Comparison of ENCODE assay signal across 15 cellular contexts in the genomic region with DNA sequence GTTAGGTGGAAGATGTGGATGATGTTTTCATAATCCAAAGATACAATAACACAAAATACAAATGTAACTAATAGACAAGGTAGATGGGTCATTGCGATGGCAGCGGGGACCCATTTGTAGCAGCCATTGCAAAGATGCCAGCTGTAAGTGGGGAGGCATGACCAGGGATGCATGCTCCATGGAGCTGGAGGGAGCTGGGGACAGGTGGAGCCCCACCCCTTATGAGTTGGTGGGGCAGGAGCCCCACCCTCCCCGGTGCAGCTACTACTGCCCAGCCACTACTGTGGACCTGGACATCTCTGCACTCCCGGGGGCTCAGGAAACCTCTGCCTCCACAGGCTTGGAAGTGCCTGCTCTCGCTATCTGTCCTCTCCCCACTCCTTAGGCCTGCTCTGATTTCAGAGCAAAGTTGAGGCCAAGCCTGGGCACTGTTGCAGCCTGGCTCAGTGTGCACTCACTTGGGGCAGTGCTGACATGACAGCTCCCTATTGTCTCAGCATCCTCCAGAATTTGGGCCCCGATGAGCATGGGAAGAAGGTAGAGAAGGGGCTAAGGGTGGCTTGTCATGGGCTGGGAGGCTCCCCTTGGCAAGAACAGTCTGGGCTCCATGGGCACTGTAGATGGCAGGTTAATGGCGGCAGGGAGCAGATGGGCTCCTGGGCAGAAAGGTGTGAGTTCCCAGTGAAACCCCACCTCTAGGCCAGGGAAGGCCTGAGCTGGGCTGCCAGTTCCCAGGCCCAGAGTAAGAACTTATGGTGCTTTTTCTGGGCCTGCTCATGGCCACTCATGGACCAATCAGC.
DNase-seq lines count a peak whose midpoint lies in the region; ATAC-seq and TF ChIP-seq lines count a peak whose summit lies in the region.
"Had no signal": no experiment of that assay in that cellular context is flagged by ENCODE, and none has a peak within 500 bp of the region (broad histone marks: within the 10 kb centered on the region; RNA-seq: fewer than 3 reads in every experiment).

No MANE protein-coding gene starts in this region.

- H3K36me3 Mint-ChIP-seq in chondrocyte (ENCODE audit: low read depth) = no peaks in the 10 kb centered on the region
- H3K36me3 Mint-ChIP-seq: CD4-positive, CD25-positive, alpha-beta regulatory T cell had no signal

- ATAC-seq in sciatic nerve (peak; percentile 36), upper lobe of right lung (peak; percentile 26), HG03108 (IDR thresholded peaks at IDR 0.05; ENCODE audit: unreplicated experiment) (no peak), HG03432 (IDR thresholded peaks at IDR 0.05; ENCODE audit: unreplicated experiment) (no peak)

- H3K4me1 Mint-ChIP-seq in chondrocyte (ENCODE audit: low read depth) = no peaks in the 10 kb centered on the region
- H3K4me1 Mint-ChIP-seq: CD4-positive, CD25-positive, alpha-beta regulatory T cell; H9 had no signal

- H3K27ac ChIP-seq in upper lobe of right lung = no peak overlapping the region
- H3K27ac ChIP-seq: BLaER1 treated with 17β-estradiol and CSF1 and Interleukin-3, amounts not matched to agents 10 nM and 100 nM had no signal

- H3K27ac Mint-ChIP-seq in chondrocyte (ENCODE audit: unreplicated experiment) = no peak overlapping the region
- H3K27ac Mint-ChIP-seq: CD4-positive, CD25-positive, alpha-beta regulatory T cell; H9 had no signal

- intact Hi-C loops in sciatic nerve (cut with DNase I) (no loop called here), upper lobe of right lung (cut with DNase I) (no loop called here)

- H3K9me3 Mint-ChIP-seq in chondrocyte (ENCODE audit: low read depth) = no peaks in the 10 kb centered on the region

- H3K4me3 Mint-ChIP-seq in chondrocyte (ENCODE audit: unreplicated experiment) = no peak overlapping the region
- H3K4me3 Mint-ChIP-seq: CD4-positive, CD25-positive, alpha-beta regulatory T cell; H9 had no signal

- H3K4me3 ChIP-seq in upper lobe of right lung = no peak overlapping the region
- H3K4me3 ChIP-seq: BLaER1 treated with 17β-estradiol and CSF1 and Interleukin-3, amounts not matched to agents 10 nM and 100 nM had no signal

- no peaks in the 10 kb centered on the region for H3K36me3 ChIP-seq in upper lobe of right lung
- H3K36me3 ChIP-seq: BLaER1 treated with 17β-estradiol and CSF1 and Interleukin-3, amounts not matched to agents 10 nM and 100 nM had no signal

- no peaks in the 10 kb centered on the region for H3K27me3 ChIP-seq in upper lobe of right lung
- H3K27me3 ChIP-seq: BLaER1 treated with 17β-estradiol and CSF1 and Interleukin-3, amounts not matched to agents 10 nM and 100 nM had no signal

- DNase-seq in chondrocyte (ENCODE audit: low spot score) (peak; percentile 40), mesenteric fat pad (ENCODE audit: low spot score) (peak; percentile 65), sciatic nerve (ENCODE audit: low spot score) (no peak), upper lobe of right lung (no peak), GM19238 (ENCODE audit: insufficient read length, low spot score) (no peak)
- no peak for DNase-seq in activated CD4-positive, alpha-beta T cell treated with anti-CD3 and anti-CD28 coated beads for 48 hours
- DNase-seq: ACHN; Calu3; CD4-positive, CD25-positive, alpha-beta regulatory T cell; DMS 273 treated with DMSO at 0.1 percent for 48 hours; GOT3; H9 had no signal

- H3K4me1 ChIP-seq in upper lobe of right lung = no peaks in the 10 kb centered on the region
- H3K4me1 ChIP-seq: BLaER1 treated with 17β-estradiol and CSF1 and Interleukin-3, amounts not matched to agents 10 nM and 100 nM had no signal

- no peaks in the 10 kb centered on the region for H3K9me3 ChIP-seq in upper lobe of right lung

- peaks cover under 1% of the 10 kb centered on the region for H3K27me3 Mint-ChIP-seq in chondrocyte (ENCODE audit: low read depth)
- H3K27me3 Mint-ChIP-seq: CD4-positive, CD25-positive, alpha-beta regulatory T cell had no signal

- TF ChIP-seq CTCF in chondrocyte (IDR thresholded peaks at IDR 0.05) (no peak), upper lobe of right lung (IDR thresholded peaks at IDR 0.05) (no peak)

Comparison
In these comparisons a context has a peak if more than half of its experiments do, and no peak if none do; other contexts are left out.
1. DNase-seq: peak in chondrocyte (single experiment) and mesenteric fat pad (single experiment); none in sciatic nerve (single experiment), upper lobe of right lung (single experiment), GM19238 (single experiment) and activated CD4-positive, alpha-beta T cell treated with anti-CD3 and anti-CD28 coated beads for 48 hours (single experiment).
2. ATAC-seq: peak in sciatic nerve (single experiment) and upper lobe of right lung (single experiment); none in HG03108 (single experiment) and HG03432 (single experiment).